26 cellular contexts compared by ENCODE assay signal in genomic region chr7:27010068-27010467, GRCh38.
"Had no signal": no experiment of that assay in that cellular context is flagged by ENCODE, and none has a peak within 500 bp of the region (broad histone marks: within the 10 kb centered on the region; RNA-seq: fewer than 3 reads in every experiment).

No MANE protein-coding gene starts in this region.

- H3K4me3 ChIP-seq: colonic mucosa, esophagus squamous epithelium, gastrocnemius medialis, heart right ventricle, left lung, lower lobe of right lung, mucosa of descending colon had no signal

- ATAC-seq: effector memory CD8-positive, alpha-beta T cell; esophagus mucosa; gastrocnemius medialis; heart right ventricle; left cardiac atrium; left lung; left ventricle myocardium superior; lower lobe of right lung; mucosa of descending colon had no signal

- DNase-seq: colonic mucosa; cortex of kidney; effector CD8-positive, alpha-beta T cell; effector memory CD8-positive, alpha-beta T cell; endodermal cell; erythroblast; esophagus squamous epithelium; foreskin fibroblast; foreskin melanocyte; gastrocnemius medialis; glutamatergic neuron; head of caudate nucleus; heart right ventricle; hippocampal formation; left cardiac atrium; left lung; left ventricle myocardium superior; lower lobe of right lung; mesenchymal stem cell; mucosa of descending colon; naive B cell had no signal

- H3K27ac ChIP-seq: colonic mucosa, epithelial cell of prostate, esophagus squamous epithelium, gastrocnemius medialis, heart right ventricle, left lung, lower lobe of right lung had no signal

- H3K27me3 ChIP-seq: colonic mucosa, esophagus squamous epithelium, gastrocnemius medialis, heart right ventricle, left lung had no signal

- FAIRE-seq: endometrium, islet of Langerhans, keratinocyte had no signal

- H3K9me3 ChIP-seq: colonic mucosa had no signal

- H3K4me1 ChIP-seq: colonic mucosa, esophagus squamous epithelium, gastrocnemius medialis, heart right ventricle, left lung, lower lobe of right lung had no signal

- H3K36me3 ChIP-seq: colonic mucosa, esophagus squamous epithelium, gastrocnemius medialis, heart right ventricle, left lung, lower lobe of right lung had no signal
